ENCODE assay signal across 1 cellular context in genomic region chr2:99066602-99067001, GRCh38.
TF ChIP-seq lines count a peak whose summit lies in the region.

No MANE protein-coding gene starts in this region.

TF ChIP-seq in H1, 55 proteins besides CTCF, POLR2A, EP300 and RAD21 (continued from another document):
- TF ChIP-seq, protein P1, sequence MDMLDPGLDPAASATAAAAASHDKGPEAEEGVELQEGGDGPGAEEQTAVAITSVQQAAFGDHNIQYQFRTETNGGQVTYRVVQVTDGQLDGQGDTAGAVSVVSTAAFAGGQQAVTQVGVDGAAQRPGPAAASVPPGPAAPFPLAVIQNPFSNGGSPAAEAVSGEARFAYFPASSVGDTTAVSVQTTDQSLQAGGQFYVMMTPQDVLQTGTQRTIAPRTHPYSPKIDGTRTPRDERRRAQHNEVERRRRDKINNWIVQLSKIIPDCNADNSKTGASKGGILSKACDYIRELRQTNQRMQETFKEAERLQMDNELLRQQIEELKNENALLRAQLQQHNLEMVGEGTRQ (IDR thresholded peaks at IDR 0.05; ENCODE audit: low read length) = no peak
- no peak for TF ChIP-seq CBX5 (IDR thresholded peaks at IDR 0.05; ENCODE audit: low read depth, low read length)
- TF ChIP-seq CREB1 (IDR thresholded peaks at IDR 0.05) = no peak
- no peak for TF ChIP-seq TEAD4 (IDR thresholded peaks at IDR 0.05; ENCODE audit: low read depth, low read length)
- TF ChIP-seq, protein P2, sequence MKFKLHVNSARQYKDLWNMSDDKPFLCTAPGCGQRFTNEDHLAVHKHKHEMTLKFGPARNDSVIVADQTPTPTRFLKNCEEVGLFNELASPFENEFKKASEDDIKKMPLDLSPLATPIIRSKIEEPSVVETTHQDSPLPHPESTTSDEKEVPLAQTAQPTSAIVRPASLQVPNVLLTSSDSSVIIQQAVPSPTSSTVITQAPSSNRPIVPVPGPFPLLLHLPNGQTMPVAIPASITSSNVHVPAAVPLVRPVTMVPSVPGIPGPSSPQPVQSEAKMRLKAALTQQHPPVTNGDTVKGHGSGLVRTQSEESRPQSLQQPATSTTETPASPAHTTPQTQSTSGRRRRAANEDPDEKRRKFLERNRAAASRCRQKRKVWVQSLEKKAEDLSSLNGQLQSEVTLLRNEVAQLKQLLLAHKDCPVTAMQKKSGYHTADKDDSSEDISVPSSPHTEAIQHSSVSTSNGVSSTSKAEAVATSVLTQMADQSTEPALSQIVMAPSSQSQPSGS (IDR thresholded peaks at IDR 0.05; ENCODE audit: low read length) = no peak
